ENCODE assay signal across 1 cellular context in the genomic region with DNA sequence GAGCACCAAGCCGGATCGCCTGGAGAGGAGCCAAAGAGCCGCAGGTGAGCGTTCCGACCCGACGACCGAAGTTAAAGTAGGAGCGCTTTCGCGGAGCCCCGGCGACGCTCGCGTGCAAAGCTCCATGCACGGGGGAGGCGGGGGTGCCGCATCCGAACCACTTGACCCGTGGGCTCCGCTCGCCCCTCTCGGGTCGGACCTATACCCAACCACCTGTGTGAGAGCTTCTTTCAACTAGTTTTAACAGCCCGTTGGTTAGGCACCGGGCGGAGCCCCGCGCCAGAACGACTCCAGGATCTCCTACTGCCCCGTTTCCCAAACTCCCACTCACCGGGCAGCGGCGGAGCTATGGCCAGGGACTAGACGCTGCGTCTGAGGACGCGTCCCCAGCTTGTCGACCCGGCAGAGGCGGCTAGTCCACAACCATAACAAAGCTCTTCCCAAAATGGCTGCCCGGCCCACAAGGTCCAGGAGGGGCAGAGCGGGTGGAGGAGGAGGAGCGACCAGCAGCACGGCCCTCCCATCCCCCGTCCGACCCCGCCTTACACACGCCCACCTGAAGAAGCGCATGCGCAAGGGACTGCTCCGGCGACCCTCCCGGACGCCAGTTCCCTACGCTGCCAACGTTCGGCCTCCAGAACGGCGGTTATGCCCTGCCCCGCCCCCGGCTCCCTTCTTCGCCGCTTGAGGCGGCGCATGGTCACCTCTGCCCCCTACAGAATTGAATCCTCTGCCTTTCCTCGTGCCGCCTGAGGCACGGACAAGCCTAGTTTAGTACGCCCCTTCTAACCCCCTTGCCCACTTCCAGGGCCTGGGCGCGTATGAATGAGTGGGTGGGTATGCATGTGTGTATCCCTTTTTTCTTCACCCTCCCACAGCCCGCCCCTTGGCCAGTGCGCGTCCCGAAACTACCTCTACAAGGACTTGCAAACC.
TF ChIP-seq lines count a peak whose summit lies in the region.

A gene with protein sequence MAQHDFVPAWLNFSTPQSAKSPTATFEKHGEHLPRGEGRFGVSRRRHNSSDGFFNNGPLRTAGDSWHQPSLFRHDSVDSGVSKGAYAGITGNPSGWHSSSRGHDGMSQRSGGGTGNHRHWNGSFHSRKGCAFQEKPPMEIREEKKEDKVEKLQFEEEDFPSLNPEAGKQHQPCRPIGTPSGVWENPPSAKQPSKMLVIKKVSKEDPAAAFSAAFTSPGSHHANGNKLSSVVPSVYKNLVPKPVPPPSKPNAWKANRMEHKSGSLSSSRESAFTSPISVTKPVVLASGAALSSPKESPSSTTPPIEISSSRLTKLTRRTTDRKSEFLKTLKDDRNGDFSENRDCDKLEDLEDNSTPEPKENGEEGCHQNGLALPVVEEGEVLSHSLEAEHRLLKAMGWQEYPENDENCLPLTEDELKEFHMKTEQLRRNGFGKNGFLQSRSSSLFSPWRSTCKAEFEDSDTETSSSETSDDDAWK (minus strand): TSS at position 453 of the 933 bp plus-strand sequence. CDS start 27,446 bp downstream, outside the sequence.

TF ChIP-seq in GM12878, 131 proteins besides CTCF, POLR2A, EP300 and RAD21 (continued from another document and continues in another):
- TF ChIP-seq, protein P1, sequence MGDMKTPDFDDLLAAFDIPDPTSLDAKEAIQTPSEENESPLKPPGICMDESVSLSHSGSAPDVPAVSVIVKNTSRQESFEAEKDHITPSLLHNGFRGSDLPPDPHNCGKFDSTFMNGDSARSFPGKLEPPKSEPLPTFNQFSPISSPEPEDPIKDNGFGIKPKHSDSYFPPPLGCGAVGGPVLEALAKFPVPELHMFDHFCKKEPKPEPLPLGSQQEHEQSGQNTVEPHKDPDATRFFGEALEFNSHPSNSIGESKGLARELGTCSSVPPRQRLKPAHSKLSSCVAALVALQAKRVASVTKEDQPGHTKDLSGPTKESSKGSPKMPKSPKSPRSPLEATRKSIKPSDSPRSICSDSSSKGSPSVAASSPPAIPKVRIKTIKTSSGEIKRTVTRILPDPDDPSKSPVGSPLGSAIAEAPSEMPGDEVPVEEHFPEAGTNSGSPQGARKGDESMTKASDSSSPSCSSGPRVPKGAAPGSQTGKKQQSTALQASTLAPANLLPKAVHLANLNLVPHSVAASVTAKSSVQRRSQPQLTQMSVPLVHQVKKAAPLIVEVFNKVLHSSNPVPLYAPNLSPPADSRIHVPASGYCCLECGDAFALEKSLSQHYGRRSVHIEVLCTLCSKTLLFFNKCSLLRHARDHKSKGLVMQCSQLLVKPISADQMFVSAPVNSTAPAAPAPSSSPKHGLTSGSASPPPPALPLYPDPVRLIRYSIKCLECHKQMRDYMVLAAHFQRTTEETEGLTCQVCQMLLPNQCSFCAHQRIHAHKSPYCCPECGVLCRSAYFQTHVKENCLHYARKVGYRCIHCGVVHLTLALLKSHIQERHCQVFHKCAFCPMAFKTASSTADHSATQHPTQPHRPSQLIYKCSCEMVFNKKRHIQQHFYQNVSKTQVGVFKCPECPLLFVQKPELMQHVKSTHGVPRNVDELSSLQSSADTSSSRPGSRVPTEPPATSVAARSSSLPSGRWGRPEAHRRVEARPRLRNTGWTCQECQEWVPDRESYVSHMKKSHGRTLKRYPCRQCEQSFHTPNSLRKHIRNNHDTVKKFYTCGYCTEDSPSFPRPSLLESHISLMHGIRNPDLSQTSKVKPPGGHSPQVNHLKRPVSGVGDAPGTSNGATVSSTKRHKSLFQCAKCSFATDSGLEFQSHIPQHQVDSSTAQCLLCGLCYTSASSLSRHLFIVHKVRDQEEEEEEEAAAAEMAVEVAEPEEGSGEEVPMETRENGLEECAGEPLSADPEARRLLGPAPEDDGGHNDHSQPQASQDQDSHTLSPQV (IDR thresholded peaks at IDR 0.05): no peak
- TF ChIP-seq ZNF207 (IDR thresholded peaks at IDR 0.05; ENCODE audit: borderline replicate concordance): no peak
- no peak for TF ChIP-seq ZNF622 (IDR thresholded peaks at IDR 0.05)
- TF ChIP-seq NR2C1 (IDR thresholded peaks at IDR 0.05): no peak
- TF ChIP-seq, protein P2, sequence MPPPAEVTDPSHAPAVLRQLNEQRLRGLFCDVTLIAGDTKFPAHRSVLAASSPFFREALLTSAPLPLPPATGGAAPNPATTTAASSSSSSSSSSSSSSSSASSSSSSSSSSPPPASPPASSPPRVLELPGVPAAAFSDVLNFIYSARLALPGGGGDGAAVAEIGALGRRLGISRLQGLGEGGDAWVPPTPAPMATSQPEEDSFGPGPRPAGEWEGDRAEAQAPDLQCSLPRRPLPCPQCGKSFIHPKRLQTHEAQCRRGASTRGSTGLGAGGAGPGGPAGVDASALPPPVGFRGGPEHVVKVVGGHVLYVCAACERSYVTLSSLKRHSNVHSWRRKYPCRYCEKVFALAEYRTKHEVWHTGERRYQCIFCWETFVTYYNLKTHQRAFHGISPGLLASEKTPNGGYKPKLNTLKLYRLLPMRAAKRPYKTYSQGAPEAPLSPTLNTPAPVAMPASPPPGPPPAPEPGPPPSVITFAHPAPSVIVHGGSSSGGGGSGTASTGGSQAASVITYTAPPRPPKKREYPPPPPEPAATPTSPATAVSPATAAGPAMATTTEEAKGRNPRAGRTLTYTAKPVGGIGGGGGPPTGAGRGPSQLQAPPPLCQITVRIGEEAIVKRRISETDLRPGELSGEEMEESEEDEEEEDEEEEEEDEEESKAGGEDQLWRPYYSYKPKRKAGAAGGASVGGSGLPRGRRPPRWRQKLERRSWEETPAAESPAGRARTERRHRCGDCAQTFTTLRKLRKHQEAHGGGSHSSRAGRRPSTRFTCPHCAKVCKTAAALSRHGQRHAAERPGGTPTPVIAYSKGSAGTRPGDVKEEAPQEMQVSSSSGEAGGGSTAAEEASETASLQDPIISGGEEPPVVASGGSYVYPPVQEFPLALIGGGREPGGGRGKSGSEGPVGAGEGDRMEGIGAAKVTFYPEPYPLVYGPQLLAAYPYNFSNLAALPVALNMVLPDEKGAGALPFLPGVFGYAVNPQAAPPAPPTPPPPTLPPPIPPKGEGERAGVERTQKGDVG (CRISPR knock-in tag; IDR thresholded peaks at IDR 0.05): peak; percentile 49; the same call in 1 of the 2 replicates
- TF ChIP-seq MTA3 (IDR thresholded peaks at IDR 0.05; ENCODE audit: borderline replicate concordance, low read length): no peak
- TF ChIP-seq, protein P3, sequence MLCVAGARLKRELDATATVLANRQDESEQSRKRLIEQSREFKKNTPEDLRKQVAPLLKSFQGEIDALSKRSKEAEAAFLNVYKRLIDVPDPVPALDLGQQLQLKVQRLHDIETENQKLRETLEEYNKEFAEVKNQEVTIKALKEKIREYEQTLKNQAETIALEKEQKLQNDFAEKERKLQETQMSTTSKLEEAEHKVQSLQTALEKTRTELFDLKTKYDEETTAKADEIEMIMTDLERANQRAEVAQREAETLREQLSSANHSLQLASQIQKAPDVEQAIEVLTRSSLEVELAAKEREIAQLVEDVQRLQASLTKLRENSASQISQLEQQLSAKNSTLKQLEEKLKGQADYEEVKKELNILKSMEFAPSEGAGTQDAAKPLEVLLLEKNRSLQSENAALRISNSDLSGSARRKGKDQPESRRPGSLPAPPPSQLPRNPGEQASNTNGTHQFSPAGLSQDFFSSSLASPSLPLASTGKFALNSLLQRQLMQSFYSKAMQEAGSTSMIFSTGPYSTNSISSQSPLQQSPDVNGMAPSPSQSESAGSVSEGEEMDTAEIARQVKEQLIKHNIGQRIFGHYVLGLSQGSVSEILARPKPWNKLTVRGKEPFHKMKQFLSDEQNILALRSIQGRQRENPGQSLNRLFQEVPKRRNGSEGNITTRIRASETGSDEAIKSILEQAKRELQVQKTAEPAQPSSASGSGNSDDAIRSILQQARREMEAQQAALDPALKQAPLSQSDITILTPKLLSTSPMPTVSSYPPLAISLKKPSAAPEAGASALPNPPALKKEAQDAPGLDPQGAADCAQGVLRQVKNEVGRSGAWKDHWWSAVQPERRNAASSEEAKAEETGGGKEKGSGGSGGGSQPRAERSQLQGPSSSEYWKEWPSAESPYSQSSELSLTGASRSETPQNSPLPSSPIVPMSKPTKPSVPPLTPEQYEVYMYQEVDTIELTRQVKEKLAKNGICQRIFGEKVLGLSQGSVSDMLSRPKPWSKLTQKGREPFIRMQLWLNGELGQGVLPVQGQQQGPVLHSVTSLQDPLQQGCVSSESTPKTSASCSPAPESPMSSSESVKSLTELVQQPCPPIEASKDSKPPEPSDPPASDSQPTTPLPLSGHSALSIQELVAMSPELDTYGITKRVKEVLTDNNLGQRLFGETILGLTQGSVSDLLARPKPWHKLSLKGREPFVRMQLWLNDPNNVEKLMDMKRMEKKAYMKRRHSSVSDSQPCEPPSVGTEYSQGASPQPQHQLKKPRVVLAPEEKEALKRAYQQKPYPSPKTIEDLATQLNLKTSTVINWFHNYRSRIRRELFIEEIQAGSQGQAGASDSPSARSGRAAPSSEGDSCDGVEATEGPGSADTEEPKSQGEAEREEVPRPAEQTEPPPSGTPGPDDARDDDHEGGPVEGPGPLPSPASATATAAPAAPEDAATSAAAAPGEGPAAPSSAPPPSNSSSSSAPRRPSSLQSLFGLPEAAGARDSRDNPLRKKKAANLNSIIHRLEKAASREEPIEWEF (IDR thresholded peaks at IDR 0.05; ENCODE audit: insufficient replicate concordance, low read depth, low read length): no peak
- TF ChIP-seq ZNF274 (IDR thresholded peaks at IDR 0.05; ENCODE audit: insufficient read depth, insufficient read length): no peak
- TF ChIP-seq SMARCA5 (IDR thresholded peaks at IDR 0.05): peak; percentile 77
- no peak; the same call in 1 of the 2 replicates for TF ChIP-seq TARDBP (IDR thresholded peaks at IDR 0.05; ENCODE audit: borderline replicate concordance)
- no peak for TF ChIP-seq ZNF217 (IDR thresholded peaks at IDR 0.05)
- no peak for TF ChIP-seq JUNB (IDR thresholded peaks at IDR 0.05)
- peak in 1 of 2 experiments; percentile 34; a peak in 1 of 4 replicates for TF ChIP-seq IKZF2 (IDR thresholded peaks at IDR 0.05)
- peak; percentile 71; the same call in 1 of the 2 replicates for TF ChIP-seq TAF1 (IDR thresholded peaks at IDR 0.05; ENCODE audit: borderline replicate concordance, low read depth, low read length)
- no peak for TF ChIP-seq SMC3 (IDR thresholded peaks at IDR 0.05; ENCODE audit: borderline replicate concordance, low read length)
- TF ChIP-seq, protein P4, sequence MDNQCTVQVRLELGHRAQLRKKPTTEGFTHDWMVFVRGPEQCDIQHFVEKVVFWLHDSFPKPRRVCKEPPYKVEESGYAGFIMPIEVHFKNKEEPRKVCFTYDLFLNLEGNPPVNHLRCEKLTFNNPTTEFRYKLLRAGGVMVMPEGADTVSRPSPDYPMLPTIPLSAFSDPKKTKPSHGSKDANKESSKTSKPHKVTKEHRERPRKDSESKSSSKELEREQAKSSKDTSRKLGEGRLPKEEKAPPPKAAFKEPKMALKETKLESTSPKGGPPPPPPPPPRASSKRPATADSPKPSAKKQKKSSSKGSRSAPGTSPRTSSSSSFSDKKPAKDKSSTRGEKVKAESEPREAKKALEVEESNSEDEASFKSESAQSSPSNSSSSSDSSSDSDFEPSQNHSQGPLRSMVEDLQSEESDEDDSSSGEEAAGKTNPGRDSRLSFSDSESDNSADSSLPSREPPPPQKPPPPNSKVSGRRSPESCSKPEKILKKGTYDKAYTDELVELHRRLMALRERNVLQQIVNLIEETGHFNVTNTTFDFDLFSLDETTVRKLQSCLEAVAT (IDR thresholded peaks at IDR 0.05): peak; percentile 14
- TF ChIP-seq CBX5 (IDR thresholded peaks at IDR 0.05; ENCODE audit: low read depth): no peak
- no peak for TF ChIP-seq RELA (IDR thresholded peaks at IDR 0.05; ENCODE audit: borderline replicate concordance, partially characterized antibody)
- TF ChIP-seq ETV6 (conservative IDR thresholded peaks at IDR 0.05 in 1 of 2, IDR thresholded peaks at IDR 0.05 in 1 of 2; ENCODE audit: borderline replicate concordance in 1 of 2, low read depth in 1 of 2): no peak
- TF ChIP-seq POU2F2 (IDR thresholded peaks at IDR 0.05; ENCODE audit: borderline replicate concordance, low read depth, low read length): peak; percentile 33; the same call in 2 of the 3 replicates
- TF ChIP-seq HDAC6 (IDR thresholded peaks at IDR 0.05; ENCODE audit: unreplicated experiment): no peak
- TF ChIP-seq RAD51 (IDR thresholded peaks at IDR 0.05): no peak
- TF ChIP-seq HDAC2 (IDR thresholded peaks at IDR 0.05): no peak
- TF ChIP-seq, protein P5, sequence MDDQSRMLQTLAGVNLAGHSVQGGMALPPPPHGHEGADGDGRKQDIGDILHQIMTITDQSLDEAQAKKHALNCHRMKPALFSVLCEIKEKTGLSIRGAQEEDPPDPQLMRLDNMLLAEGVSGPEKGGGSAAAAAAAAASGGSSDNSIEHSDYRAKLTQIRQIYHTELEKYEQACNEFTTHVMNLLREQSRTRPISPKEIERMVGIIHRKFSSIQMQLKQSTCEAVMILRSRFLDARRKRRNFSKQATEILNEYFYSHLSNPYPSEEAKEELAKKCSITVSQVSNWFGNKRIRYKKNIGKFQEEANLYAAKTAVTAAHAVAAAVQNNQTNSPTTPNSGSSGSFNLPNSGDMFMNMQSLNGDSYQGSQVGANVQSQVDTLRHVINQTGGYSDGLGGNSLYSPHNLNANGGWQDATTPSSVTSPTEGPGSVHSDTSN (IDR thresholded peaks at IDR 0.05; ENCODE audit: insufficient replicate concordance, low read depth, low read length): no peak
- no peak for TF ChIP-seq ZNF384 (IDR thresholded peaks at IDR 0.05; ENCODE audit: borderline replicate concordance, low read depth, low read length)
- TF ChIP-seq BACH1 (IDR thresholded peaks at IDR 0.05; ENCODE audit: borderline replicate concordance): peak; percentile 10
- TF ChIP-seq, protein P6, sequence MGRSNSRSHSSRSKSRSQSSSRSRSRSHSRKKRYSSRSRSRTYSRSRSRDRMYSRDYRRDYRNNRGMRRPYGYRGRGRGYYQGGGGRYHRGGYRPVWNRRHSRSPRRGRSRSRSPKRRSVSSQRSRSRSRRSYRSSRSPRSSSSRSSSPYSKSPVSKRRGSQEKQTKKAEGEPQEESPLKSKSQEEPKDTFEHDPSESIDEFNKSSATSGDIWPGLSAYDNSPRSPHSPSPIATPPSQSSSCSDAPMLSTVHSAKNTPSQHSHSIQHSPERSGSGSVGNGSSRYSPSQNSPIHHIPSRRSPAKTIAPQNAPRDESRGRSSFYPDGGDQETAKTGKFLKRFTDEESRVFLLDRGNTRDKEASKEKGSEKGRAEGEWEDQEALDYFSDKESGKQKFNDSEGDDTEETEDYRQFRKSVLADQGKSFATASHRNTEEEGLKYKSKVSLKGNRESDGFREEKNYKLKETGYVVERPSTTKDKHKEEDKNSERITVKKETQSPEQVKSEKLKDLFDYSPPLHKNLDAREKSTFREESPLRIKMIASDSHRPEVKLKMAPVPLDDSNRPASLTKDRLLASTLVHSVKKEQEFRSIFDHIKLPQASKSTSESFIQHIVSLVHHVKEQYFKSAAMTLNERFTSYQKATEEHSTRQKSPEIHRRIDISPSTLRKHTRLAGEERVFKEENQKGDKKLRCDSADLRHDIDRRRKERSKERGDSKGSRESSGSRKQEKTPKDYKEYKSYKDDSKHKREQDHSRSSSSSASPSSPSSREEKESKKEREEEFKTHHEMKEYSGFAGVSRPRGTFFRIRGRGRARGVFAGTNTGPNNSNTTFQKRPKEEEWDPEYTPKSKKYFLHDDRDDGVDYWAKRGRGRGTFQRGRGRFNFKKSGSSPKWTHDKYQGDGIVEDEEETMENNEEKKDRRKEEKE (IDR thresholded peaks at IDR 0.05): no peak
- no peak for TF ChIP-seq TCF7 (IDR thresholded peaks at IDR 0.05; ENCODE audit: borderline replicate concordance)
- no peak for TF ChIP-seq ATF7 (IDR thresholded peaks at IDR 0.05; ENCODE audit: low read depth)
- peak; percentile 57; the same call in 1 of the 2 replicates for TF ChIP-seq HDGF (IDR thresholded peaks at IDR 0.05)
- TF ChIP-seq CBFB (IDR thresholded peaks at IDR 0.05; ENCODE audit: low read depth): peak; percentile 12; the same call in 1 of the 2 replicates
- TF ChIP-seq SUPT20H (IDR thresholded peaks at IDR 0.05; ENCODE audit: borderline replicate concordance, control insufficient read depth, low read depth, low read length): no peak
- TF ChIP-seq GABPA (IDR thresholded peaks at IDR 0.05; ENCODE audit: low read depth): no peak
- TF ChIP-seq BMI1 (IDR thresholded peaks at IDR 0.05; ENCODE audit: borderline replicate concordance): no peak
- no peak for TF ChIP-seq RBBP5 (conservative IDR thresholded peaks at IDR 0.05)
- TF ChIP-seq FOXM1 (IDR thresholded peaks at IDR 0.05; ENCODE audit: low read depth, low read length): no peak
